In genomic region chr2:109128048-109128465, GRCh38 we compare ENCODE assay signal across 7 cellular contexts.
DNase-seq lines count a peak whose midpoint lies in the region; TF ChIP-seq lines count a peak whose summit lies in the region.

No MANE protein-coding gene starts in this region.

- H3K4me3 Mint-ChIP-seq in nephron = peak overlapping the region; percentile 76 to 81 (median 78)

- peak overlapping the region; percentile 74 to 79 for H3K4me3 ChIP-seq in foreskin fibroblast (ENCODE audit: low read depth in 1 of 2, low read length in 2 of 2)

- peak; percentile 82 for DNase-seq in GM13976 (ENCODE audit: low spot score)
- DNase-seq in KBM-7 = peak; percentile 84
- DNase-seq in RPMI8226 = peak; percentile 81
- peak; percentile 14 for DNase-seq in activated gamma-delta T cell (lab: John Stamatoyannopoulos, UW)
- peak; percentile 84 to 95 for DNase-seq in foreskin fibroblast
- peak; percentile 27 for DNase-seq in stimulated activated naive CD4-positive, alpha-beta T cell treated with Interleukin-2 at 50 U/mL for 16 hours (lab: John Stamatoyannopoulos, UW)

- H3K4me1 Mint-ChIP-seq in nephron = peaks cover 23% of the 10 kb centered on the region

- no peaks in the 10 kb centered on the region for H3K36me3 Mint-ChIP-seq in nephron (ENCODE audit: low read depth)

- peaks cover 48% of the 10 kb centered on the region for H3K27me3 Mint-ChIP-seq in nephron (ENCODE audit: low read depth)

- no peaks in the 10 kb centered on the region for H3K9me3 Mint-ChIP-seq in nephron

- TF ChIP-seq CTCF in GM13976 (IDR thresholded peaks at IDR 0.05; ENCODE audit: borderline replicate concordance, control extremely low read depth, extremely low read depth, insufficient read depth, missing control alignments) (peak; percentile 71), foreskin fibroblast (IDR thresholded peaks at IDR 0.05; ENCODE audit: low read depth, low read length) (peak; percentile 88), nephron (IDR thresholded peaks at IDR 0.05; ENCODE audit: unreplicated experiment in 3 of 3) (peak; percentile 90 to 97 (median 95))

- in situ Hi-C loops in GM13976 (cut with MboI; ENCODE audit: low sequenced_read_pairs, unreplicated experiment) (loop anchor here (10.0 kb wide), 1 partner anchor 377 kb away; no protein-coding TSS in a partner anchor), KBM-7 (cut with MboI; ENCODE audit: low pct_unique_long_range_greater_than_20kb, low sequenced_read_pairs) (loop anchor here (25.0 kb wide), 1 partner anchor 384 kb away; no protein-coding TSS in a partner anchor)

- no peak overlapping the region for H3K27ac Mint-ChIP-seq in nephron

Comparison
In these comparisons a context has a peak if more than half of its experiments do, and no peak if none do; other contexts are left out.
1. Peak in every context shown above with its lines: DNase-seq and H3K4me3 ChIP-seq.
2. DNase-seq: peak in every context shown above with its lines; median percentile 90 in foreskin fibroblast; 84 in KBM-7; 82 in GM13976; 81 in RPMI8226; 27 in stimulated activated naive CD4-positive, alpha-beta T cell treated with Interleukin-2 at 50 U/mL for 16 hours; 14 in activated gamma-delta T cell.